ENCODE assay signal across 1 cellular context in genomic region chr11:123510579-123510905, GRCh38.
TF ChIP-seq lines count a peak whose summit lies in the region.

No MANE protein-coding gene starts in this region.

TF ChIP-seq in neural cell, 6 proteins besides CTCF, POLR2A, EP300 and RAD21 (continued from another document):
- TF ChIP-seq REST (IDR thresholded peaks at IDR 0.05; ENCODE audit: borderline replicate concordance) (no peak), SMC3 (conservative IDR thresholded peaks at IDR 0.05; ENCODE audit: poor library complexity) (no peak), TAF1 (IDR thresholded peaks at IDR 0.05; ENCODE audit: low read depth) (no peak)
TF ChIP-seq in neural cell: peak in this region for 0.
